ENCODE assay signal across 12 cellular contexts in genomic region chr3:173747427-173747826, GRCh38.
"Had no signal": no experiment of that assay in that cellular context is flagged by ENCODE, and none has a peak within 500 bp of the region (broad histone marks: within the 10 kb centered on the region; RNA-seq: fewer than 3 reads in every experiment).

No MANE protein-coding gene starts in this region.

- ATAC-seq: activated CD8-positive, alpha-beta T cell treated with anti-CD3 and anti-CD28 coated beads, Interleukin-2, amount 10 ng/mL, durations not matched to agents 7 days and 5 days; left cardiac atrium had no signal

- H3K4me3 ChIP-seq: lung, thyroid gland, uterus had no signal

- H3K27ac ChIP-seq: parathyroid adenoma, thyroid gland, uterus had no signal

- DNase-seq: activated CD4-positive, alpha-beta T cell treated with anti-CD3 and anti-CD28 coated beads for 4 hours; activated CD8-positive, alpha-beta memory T cell treated with anti-CD3 and anti-CD28 coated beads, Interleukin-2, amount 50 U/mL, for 48 hours; activated CD8-positive, alpha-beta T cell treated with anti-CD3 and anti-CD28 coated beads, Interleukin-2, amount 10 ng/mL, durations not matched to agents 7 days and 5 days; activated naive CD8-positive, alpha-beta T cell treated with anti-CD3 and anti-CD28 coated beads, Interleukin-2, amount 10 ng/mL, durations not matched to agents 7 days and 5 days; anterior cingulate cortex; hypothalamus; left cardiac atrium; naive B cell; thyroid gland; uterus had no signal
